Comparison of ENCODE assay signal across 8 cellular contexts in the genomic region with DNA sequence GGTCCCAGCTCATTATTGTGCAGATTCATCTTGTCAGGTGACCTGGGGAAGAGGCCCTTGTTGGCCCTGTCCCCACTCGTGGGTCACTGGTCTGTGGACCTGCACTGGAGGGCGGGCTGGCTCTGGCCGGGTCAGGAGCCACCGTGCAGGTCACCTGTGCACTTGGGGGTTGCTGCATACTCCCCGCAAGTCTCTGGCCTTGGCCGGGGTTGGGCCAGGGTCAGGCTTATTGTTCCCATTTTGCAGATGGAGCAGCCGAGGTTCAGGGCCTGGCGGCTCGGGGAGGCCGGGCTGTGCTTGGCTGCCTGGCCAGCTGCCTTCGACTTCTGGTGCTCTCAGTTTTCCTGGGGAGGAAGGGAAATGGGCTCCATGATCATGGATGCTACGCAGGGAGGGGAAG.
"Had no signal": no experiment of that assay in that cellular context is flagged by ENCODE, and none has a peak within 500 bp of the region (broad histone marks: within the 10 kb centered on the region; RNA-seq: fewer than 3 reads in every experiment).

No MANE protein-coding gene starts in this region.

- H3K36me3 ChIP-seq: HAP-1 had no signal

- H3K4me3 ChIP-seq: GM23338, HAP-1 had no signal

- H2AFZ ChIP-seq: GM23338 had no signal

- H3K27ac Mint-ChIP-seq: GM23338, IgD-negative memory B cell had no signal

- H3K9me3 ChIP-seq: HAP-1 had no signal

- ATAC-seq: GM23338, HCT116 had no signal

- H3K4me3 Mint-ChIP-seq: GM23338, HFFc6, IgD-negative memory B cell had no signal

- H3K9me3 Mint-ChIP-seq: GM23338, HFFc6, IgD-negative memory B cell had no signal

- H3K9ac ChIP-seq: KMS-11 had no signal

- H3K4me1 Mint-ChIP-seq: GM23338 had no signal

- H3K27ac ChIP-seq: KMS-11 had no signal

- H3K36me3 Mint-ChIP-seq: IgD-negative memory B cell had no signal

- H3K4me2 ChIP-seq: GM23338, KMS-11 had no signal

- H3K4me1 ChIP-seq: HAP-1 had no signal

- DNase-seq: H7, HFFc6, KBM-7 had no signal
